Comparison of ENCODE assay signal across 15 cellular contexts in the genomic region with DNA sequence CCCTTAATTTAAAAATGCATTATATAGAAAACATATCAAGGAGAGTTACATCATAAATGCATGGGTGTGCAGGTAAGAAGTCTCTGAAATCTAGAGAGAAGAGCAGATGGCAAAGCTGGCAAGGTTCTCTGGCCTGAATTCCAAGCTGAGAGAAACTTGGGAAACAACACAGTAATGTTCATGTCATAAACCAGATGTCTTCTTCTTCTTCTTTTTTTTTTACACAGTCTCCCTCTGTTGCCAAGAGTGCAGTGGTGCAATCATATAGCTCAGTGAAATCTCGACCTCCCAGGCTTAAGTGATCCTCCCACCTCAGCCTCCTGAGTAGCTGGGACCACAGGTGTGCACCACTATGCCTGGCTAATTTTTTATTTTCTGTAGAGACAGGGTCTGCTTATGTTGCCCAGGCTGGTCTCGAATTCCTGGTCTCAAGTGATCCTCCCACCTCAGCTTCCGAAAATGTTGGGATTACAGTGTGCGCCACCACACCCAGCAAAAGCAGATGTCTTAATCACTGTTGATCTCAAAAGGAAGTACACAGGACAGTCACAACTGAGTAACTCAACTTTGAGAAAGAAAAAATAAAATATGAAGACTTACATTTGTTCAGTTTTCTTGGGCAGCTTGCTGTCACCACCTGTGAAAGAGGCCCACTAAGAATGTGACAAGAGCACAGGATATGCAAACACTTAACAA.
DNase-seq lines count a peak whose midpoint lies in the region; ATAC-seq, FAIRE-seq and TF ChIP-seq lines count a peak whose summit lies in the region.
"Had no signal": no experiment of that assay in that cellular context is flagged by ENCODE, and none has a peak within 500 bp of the region (broad histone marks: within the 10 kb centered on the region; RNA-seq: fewer than 3 reads in every experiment).

No MANE protein-coding gene starts in this region.

- H3K36me3 ChIP-seq in lower lobe of right lung = peaks cover 79% of the 10 kb centered on the region
- H3K36me3 ChIP-seq: MG63, uterus had no signal

- no peak for TF ChIP-seq POLR2A in H54 (IDR thresholded peaks at IDR 0.05; ENCODE audit: low read depth, low read length)

- FAIRE-seq in H54 (lab: Jason Lieb, UNC) = no peak

- no peak for TF ChIP-seq CTCF in lower lobe of right lung (IDR thresholded peaks at IDR 0.05)

- intact Hi-C loops in lower lobe of right lung (cut with DNase I) = no loop called here

- peaks cover 3% of the 10 kb centered on the region for H3K4me1 ChIP-seq in lower lobe of right lung
- H3K4me1 ChIP-seq: uterus had no signal

- no peak overlapping the region for H3K4me3 ChIP-seq in lower lobe of right lung
- H3K4me3 ChIP-seq: MG63, uterus had no signal

- ATAC-seq in lower lobe of right lung (peak; percentile 42), HG03521 (IDR thresholded peaks at IDR 0.05; ENCODE audit: unreplicated experiment) (no peak)
- ATAC-seq: natural killer cell had no signal

- in situ Hi-C loops in KBM-7 (cut with MboI; ENCODE audit: low pct_unique_long_range_greater_than_20kb, low sequenced_read_pairs) = no loop called here

- H3K9me3 ChIP-seq in lower lobe of right lung = no peaks in the 10 kb centered on the region
- H3K9me3 ChIP-seq: MG63, uterus had no signal

- no peaks in the 10 kb centered on the region for H3K27me3 ChIP-seq in lower lobe of right lung (ENCODE audit: low read depth)
- H3K27me3 ChIP-seq: MG63, uterus had no signal

- DNase-seq in DMS 273 treated with DMSO at 0.1 percent for 48 hours (lab: John Stamatoyannopoulos, UW) (peak; percentile 72), KBM-7 (peak; percentile 38), amniotic epithelial cell (ENCODE audit: low read depth) (peak; percentile 78), lower lobe of right lung (no peak), DMS114 treated with DMSO at 0.1 percent for 48 hours (lab: John Stamatoyannopoulos, UW; ENCODE audit: unreplicated experiment) (no peak), H54 (ENCODE audit: insufficient read length, low spot score) (no peak)
- DNase-seq: EL, H7, immature natural killer cell, MG63, natural killer cell, T-helper 9 cell, uterus had no signal

- H3K27ac ChIP-seq in lower lobe of right lung = peak overlapping the region; percentile 26
- H3K27ac ChIP-seq: epithelial cell of prostate, uterus had no signal

Comparison
In these comparisons a context has a peak if more than half of its experiments do, and no peak if none do; other contexts are left out.
1. DNase-seq: peak in DMS 273 treated with DMSO at 0.1 percent for 48 hours (single experiment), KBM-7 (single experiment) and amniotic epithelial cell (single experiment); none in lower lobe of right lung (single experiment), DMS114 treated with DMSO at 0.1 percent for 48 hours (single experiment) and H54 (single experiment).